ENCODE assay signal across 27 cellular contexts in genomic region chr10:98195132-98195531, GRCh38.
DNase-seq lines count a peak whose midpoint lies in the region; ATAC-seq lines count a peak whose summit lies in the region.
"Had no signal": no experiment of that assay in that cellular context is flagged by ENCODE, and none has a peak within 500 bp of the region (broad histone marks: within the 10 kb centered on the region; RNA-seq: fewer than 3 reads in every experiment).

No MANE protein-coding gene starts in this region.

- H3K9me3 Mint-ChIP-seq in activated naive CD4-positive, alpha-beta T cell treated with anti-CD3 and anti-CD28 coated beads, Interleukin-2, amount 50 U/mL, for 72 hours: no peaks in the 10 kb centered on the region
- H3K9me3 Mint-ChIP-seq in activated T-helper 17 cell treated with anti-CD3 and anti-CD28 coated beads, Interleukin-2, amount 50 U/mL, for 72 hours: no peaks in the 10 kb centered on the region
- H3K9me3 Mint-ChIP-seq in activated T-cell treated with anti-CD3 and anti-CD28 coated beads, Interleukin-2, amount 50 U/mL, for 4 hours: peaks cover 5% of the 10 kb centered on the region

- peak; percentile 28 to 54 for ATAC-seq in activated naive CD4-positive, alpha-beta T cell treated with anti-CD3 and anti-CD28 coated beads, Interleukin-2, amount 50 U/mL, for 72 hours
- peak; percentile 77 for ATAC-seq in HG02981 (IDR thresholded peaks at IDR 0.05; ENCODE audit: unreplicated experiment)
- peak; percentile 72 for ATAC-seq in activated T-helper 17 cell treated with anti-CD3 and anti-CD28 coated beads, Interleukin-2, amount 50 U/mL, for 72 hours (replicated peaks)
- ATAC-seq in activated T-cell treated with anti-CD3 and anti-CD28 coated beads, Interleukin-2, amount 50 U/mL, for 4 hours: no peak
- ATAC-seq: A549, left lung had no signal

- no peaks in the 10 kb centered on the region for H3K27me3 Mint-ChIP-seq in activated T-helper 17 cell treated with anti-CD3 and anti-CD28 coated beads, Interleukin-2, amount 50 U/mL, for 72 hours
- H3K27me3 Mint-ChIP-seq in activated T-cell treated with anti-CD3 and anti-CD28 coated beads, Interleukin-2, amount 50 U/mL, for 4 hours (ENCODE audit: low read depth): no peaks in the 10 kb centered on the region
- H3K27me3 Mint-ChIP-seq: activated CD4-positive, alpha-beta memory T cell treated with anti-CD3 and anti-CD28 coated beads for 36 hours; activated naive CD8-positive, alpha-beta T cell had no signal

- no peak overlapping the region for H3K27ac Mint-ChIP-seq in activated naive CD4-positive, alpha-beta T cell treated with anti-CD3 and anti-CD28 coated beads, Interleukin-2, amount 50 U/mL, for 72 hours
- H3K27ac Mint-ChIP-seq in activated T-helper 17 cell treated with anti-CD3 and anti-CD28 coated beads, Interleukin-2, amount 50 U/mL, for 72 hours: peak overlapping the region; percentile 36
- H3K27ac Mint-ChIP-seq: activated CD4-positive, alpha-beta memory T cell treated with anti-CD3 and anti-CD28 coated beads for 36 hours; activated naive CD8-positive, alpha-beta T cell had no signal

- peaks cover 35% of the 10 kb centered on the region for H3K4me1 Mint-ChIP-seq in activated T-helper 17 cell treated with anti-CD3 and anti-CD28 coated beads, Interleukin-2, amount 50 U/mL, for 72 hours
- H3K4me1 Mint-ChIP-seq in activated T-cell treated with anti-CD3 and anti-CD28 coated beads, Interleukin-2, amount 50 U/mL, for 4 hours (ENCODE audit: low read depth): peaks cover 21% of the 10 kb centered on the region
- H3K4me1 Mint-ChIP-seq: neural crest cell had no signal

- peaks cover 6 to 36% of the 10 kb centered on the region in 2 donors for H3K36me3 Mint-ChIP-seq in activated naive CD4-positive, alpha-beta T cell treated with anti-CD3 and anti-CD28 coated beads, Interleukin-2, amount 50 U/mL, for 72 hours
- H3K36me3 Mint-ChIP-seq in activated T-helper 17 cell treated with anti-CD3 and anti-CD28 coated beads, Interleukin-2, amount 50 U/mL, for 72 hours (ENCODE audit: low read depth): peaks cover 56% of the 10 kb centered on the region
- peaks cover 47% of the 10 kb centered on the region for H3K36me3 Mint-ChIP-seq in activated T-cell treated with anti-CD3 and anti-CD28 coated beads, Interleukin-2, amount 50 U/mL, for 4 hours (ENCODE audit: insufficient read depth)

- no peak overlapping the region for H3K4me3 Mint-ChIP-seq in activated T-helper 17 cell treated with anti-CD3 and anti-CD28 coated beads, Interleukin-2, amount 50 U/mL, for 72 hours
- H3K4me3 Mint-ChIP-seq in activated T-cell treated with anti-CD3 and anti-CD28 coated beads, Interleukin-2, amount 50 U/mL, for 4 hours: no peak overlapping the region
- H3K4me3 Mint-ChIP-seq: activated CD4-positive, alpha-beta memory T cell treated with anti-CD3 and anti-CD28 coated beads for 36 hours; activated naive CD8-positive, alpha-beta T cell; neural crest cell had no signal

- DNase-seq in activated naive CD4-positive, alpha-beta T cell treated with anti-CD3 and anti-CD28 coated beads, Interleukin-2, amount 50 U/mL, for 72 hours (ENCODE audit: low spot score in 2 of 2): no peak
- DNase-seq in activated naive CD4-positive, alpha-beta T cell treated with anti-CD3 and anti-CD28 coated beads, Interleukin-2, amount 50 U/mL, for 16 hours: no peak
- peak; percentile 1 for DNase-seq in stromal cell of bone marrow (ENCODE audit: low read depth)
- DNase-seq in NCI-H146 treated with DMSO at 0.1 percent for 48 hours (lab: John Stamatoyannopoulos, UW; ENCODE audit: unreplicated experiment): no peak
- no peak for DNase-seq in stimulated activated naive CD4-positive, alpha-beta T cell (lab: John Stamatoyannopoulos, UW)
- no peak for DNase-seq in activated T-cell treated with anti-CD3 and anti-CD28 coated beads, Interleukin-2, amount 50 U/mL, for 4 hours
- DNase-seq: activated CD4-positive, alpha-beta memory T cell treated with anti-CD3 and anti-CD28 coated beads for 36 hours; activated CD4-positive, CD25-positive, alpha-beta regulatory T cell; activated CD8-positive, alpha-beta memory T cell treated with anti-CD3 and anti-CD28 coated beads, Interleukin-2, amount 50 U/mL, for 48 hours; aorta; cortex of kidney; effector memory CD4-positive, alpha-beta T cell; glutamatergic neuron; left lung; mesendoderm; NCI-H1694; NCI-H446 treated with DMSO at 0.1 percent for 48 hours; ovary; stimulated activated CD4-positive, alpha-beta T cell treated with anti-CD3 and anti-CD28 coated beads, Interleukin-15, amount 100 ng/mL, for 24 hours; stimulated activated CD4-positive, alpha-beta T cell treated with anti-CD3 and anti-CD28 coated beads, Interleukin-4, amount 100 ng/mL, for 4 hours; testis; uterus had no signal

Comparison
In these comparisons a context has a peak if more than half of its experiments do, and no peak if none do; other contexts are left out.
1. ATAC-seq: peak in activated naive CD4-positive, alpha-beta T cell treated with anti-CD3 and anti-CD28 coated beads, Interleukin-2, amount 50 U/mL, for 72 hours (2 of 2), HG02981 (single experiment) and activated T-helper 17 cell treated with anti-CD3 and anti-CD28 coated beads, Interleukin-2, amount 50 U/mL, for 72 hours (single experiment); none in activated T-cell treated with anti-CD3 and anti-CD28 coated beads, Interleukin-2, amount 50 U/mL, for 4 hours (0 of 2).